ENCODE assay signal across 15 cellular contexts in genomic region chr22:38861170-38861874, GRCh38. TPM values are rescaled to one million over a fixed set of nuclear protein-coding genes. Genes with fewer than 3 reads are reported as not detected.
DNase-seq lines count a peak whose midpoint lies in the region; ATAC-seq and TF ChIP-seq lines count a peak whose summit lies in the region.
"Had no signal": no experiment of that assay in that cellular context is flagged by ENCODE, and none has a peak within 500 bp of the region (broad histone marks: within the 10 kb centered on the region; RNA-seq: fewer than 3 reads in every experiment).

No MANE protein-coding gene starts in this region.

- H3K27me3 ChIP-seq in AG04450 (ENCODE audit: control insufficient read depth, insufficient read depth, low read length) (peaks cover 6% of the 10 kb centered on the region), RWPE2 (ENCODE audit: insufficient read depth, poor library complexity, severe bottlenecking) (no peaks in the 10 kb centered on the region)
- H3K27me3 ChIP-seq: heart right ventricle, right lobe of liver, suprapubic skin had no signal

- H3K9me3 Mint-ChIP-seq in Calu3 (ENCODE audit: low read depth, unreplicated experiment): no peaks in the 10 kb centered on the region
- H3K9me3 Mint-ChIP-seq: naive B cell had no signal

- TF ChIP-seq CTCF in AG04450 (IDR thresholded peaks at IDR 0.05; ENCODE audit: low read depth, low read length) (peak; percentile 46), Calu3 (IDR thresholded peaks at IDR 0.05; ENCODE audit: unreplicated experiment) (peak; percentile 29), RWPE2 (IDR thresholded peaks at IDR 0.05; ENCODE audit: poor library complexity, severe bottlenecking) (no peak), fibroblast of the aortic adventitia (IDR thresholded peaks at IDR 0.05; ENCODE audit: insufficient read depth, low read length) (peak; percentile 48)

- H3K27ac ChIP-seq in AG04450 (ENCODE audit: low read depth, low read length): no peak overlapping the region
- H3K27ac ChIP-seq in RWPE2 (ENCODE audit: poor library complexity, severe bottlenecking): no peak overlapping the region
- H3K27ac ChIP-seq: heart right ventricle, right lobe of liver, RWPE1, suprapubic skin had no signal

- no peak overlapping the region for H3K4me3 ChIP-seq in AG04450 (ENCODE audit: low read depth, low read length)
- H3K4me3 ChIP-seq in RWPE2 (ENCODE audit: severe bottlenecking): no peak overlapping the region
- H3K4me3 ChIP-seq in fibroblast of the aortic adventitia (ENCODE audit: low read depth, low read length): no peak overlapping the region
- H3K4me3 ChIP-seq: heart right ventricle, right lobe of liver, suprapubic skin had no signal

- no peak overlapping the region for H3K4me3 Mint-ChIP-seq in Calu3 (ENCODE audit: low read depth, unreplicated experiment)
- H3K4me3 Mint-ChIP-seq: naive B cell had no signal

- peaks cover 58% of the 10 kb centered on the region for H3K36me3 Mint-ChIP-seq in Calu3 (ENCODE audit: insufficient read depth, unreplicated experiment)
- H3K36me3 Mint-ChIP-seq: naive B cell had no signal

- no peaks in the 10 kb centered on the region for H3K4me1 ChIP-seq in RWPE2 (ENCODE audit: insufficient read depth, poor library complexity, severe bottlenecking)
- H3K4me1 ChIP-seq: right lobe of liver had no signal

- no peaks in the 10 kb centered on the region for H3K27me3 Mint-ChIP-seq in Calu3 (ENCODE audit: unreplicated experiment)

- POLR2A ChIA-PET in AG04450 (lab: Yijun Ruan, JAX): no interaction called here

- H3K9me3 ChIP-seq in AG04450 (ENCODE audit: control insufficient read depth, insufficient read depth, low read length): no peaks in the 10 kb centered on the region; the same call in 1 of the 2 replicates
- no peaks in the 10 kb centered on the region for H3K9me3 ChIP-seq in RWPE2 (ENCODE audit: severe bottlenecking)
- H3K9me3 ChIP-seq: heart right ventricle, right lobe of liver, suprapubic skin had no signal

- no peaks in the 10 kb centered on the region for H3K36me3 ChIP-seq in RWPE2 (ENCODE audit: low read depth)

- DNase-seq in AG04450 (ENCODE audit: low read depth, low spot score): no peak
- no peak for DNase-seq in Calu3
- no peak for DNase-seq in RWPE2 (ENCODE audit: low spot score)
- no peak for DNase-seq in fibroblast of the aortic adventitia (ENCODE audit: low read depth)
- DNase-seq in NCI-H446 treated with DMSO at 0.1 percent for 48 hours (lab: John Stamatoyannopoulos, UW): no peak
- DNase-seq in A172 (ENCODE audit: low spot score): no peak
- DNase-seq in T-helper 1 cell: no peak
- DNase-seq: activated CD4-positive, CD25-positive, alpha-beta regulatory T cell; heart right ventricle; naive B cell; NCI-H226 had no signal

- intact Hi-C loops in Calu3 (cut with micrococcal nuclease; ENCODE audit: unreplicated experiment): no loop called here

- peaks cover 14% of the 10 kb centered on the region for H3K4me1 Mint-ChIP-seq in Calu3 (ENCODE audit: low read depth, unreplicated experiment)

- no TSS peak for BruUV-seq in Calu3 (replicated peaks; lab: Mats Ljungman, UMichigan)

- CTCF ChIA-PET in AG04450 (lab: Charles Lee) (interaction anchor here (0.7 to 2.8 kb wide), 5 partner anchors 8 to 141 kb away, joined by 3 to 18 read pairs (median 3); no protein-coding TSS in a partner anchor), Calu3 (lab: Charles Lee) (no interaction called here)

- peak; percentile 16; the same call in 1 of the 3 replicates for ATAC-seq in RWPE2 (ENCODE audit: low read depth)
- no peak for ATAC-seq in GM18520 (IDR thresholded peaks at IDR 0.05; ENCODE audit: unreplicated experiment)
- ATAC-seq: heart right ventricle had no signal

- H3K27ac Mint-ChIP-seq in Calu3 (ENCODE audit: unreplicated experiment): peak overlapping the region; percentile 69

RNA-seq across cellular contexts. Expression of gene CBX6, which starts 10.7 kb away (rescaled TPM):
- polyA plus RNA-seq in AG04450 (2011; rRNA removed): 14.7 and 19.8 TPM in 2 replicates
- polyA minus RNA-seq in AG04450 (2011; rRNA and poly(A)+ RNA removed): 57.6 and 66.9 TPM in 2 replicates
- total RNA-seq in Calu3 (2022) (140 and 152 TPM in 2 replicates), fibroblast of the aortic adventitia (ENCODE audit: low replicate concordance) (50.7 and 87.7 TPM in 2 replicates)
- 20.1 and 20.9 TPM in 2 replicates for total RNA-seq in A172 (2014; rRNA removed; shearing (Covaris generic))

RNA-seq across cellular contexts. Expression of gene NPTXR, which starts 17.5 kb away (rescaled TPM):
- polyA plus RNA-seq in AG04450 (2011; rRNA removed): 1.7 and 2.3 TPM in 2 replicates
- polyA minus RNA-seq in AG04450 (2011; rRNA and poly(A)+ RNA removed): 3.0 and 3.2 TPM in 2 replicates
- 6.1 and 6.6 TPM in 2 replicates for total RNA-seq in Calu3 (2022)
- 1.3 and 2.0 TPM in 2 replicates for total RNA-seq in fibroblast of the aortic adventitia (ENCODE audit: low replicate concordance)
- total RNA-seq in A172 (2014; rRNA removed; shearing (Covaris generic)): 1.9 and 2.7 TPM in 2 replicates
